8 cellular contexts compared by ENCODE assay signal in genomic region chr22:24951942-24952836, GRCh38. TPM values are rescaled to one million over a fixed set of nuclear protein-coding genes. Genes with fewer than 3 reads are reported as not detected.
DNase-seq lines count a peak whose midpoint lies in the region; ATAC-seq and TF ChIP-seq lines count a peak whose summit lies in the region.

KIAA1671 (plus strand) TSS chr22:24952716; CDS start chr22:25028000, 75,284 bp downstream.

- peaks cover 0 to 6% (median 0%) of the 10 kb centered on the region in 7 donors for H3K9me3 Mint-ChIP-seq in CD4-positive, CD25-positive, alpha-beta regulatory T cell

- no peak within 1 kb of the TSS for H3K27ac Mint-ChIP-seq in CD4-positive, CD25-positive, alpha-beta regulatory T cell

- DNase-seq in CD4-positive, CD25-positive, alpha-beta regulatory T cell = peak; percentile 65 to 84 (median 78)
- DNase-seq in NCI-H1105 (lab: John Stamatoyannopoulos, UW) (peak; percentile 79), anterior cingulate cortex (lab: John Stamatoyannopoulos, UW) (peak in 57 of 58 donors; percentile 17 to 88 (median 74)), left ventricle myocardium superior (peak; percentile 92), prostate gland (ENCODE audit: low spot score) (peak; percentile 84), upper lobe of right lung (peak; percentile 94)

- TF ChIP-seq POLR2A in prostate gland (IDR thresholded peaks at IDR 0.05) = peak; percentile 92

- H3K36me3 ChIP-seq in CD4-positive, CD25-positive, alpha-beta regulatory T cell (ENCODE audit: control insufficient read depth, insufficient read depth, low read length) = no peaks in the 10 kb centered on the region
- H3K36me3 ChIP-seq in prostate gland (no peaks in the 10 kb centered on the region), upper lobe of right lung (no peaks in the 10 kb centered on the region)

- H3K9me3 ChIP-seq in CD4-positive, CD25-positive, alpha-beta regulatory T cell (ENCODE audit: control insufficient read depth in 2 of 2, low read length in 2 of 2) = no peaks in the 10 kb centered on the region
- H3K9me3 ChIP-seq in prostate gland (no peaks in the 10 kb centered on the region), upper lobe of right lung (no peaks in the 10 kb centered on the region)

- no peak within 1 kb of the TSS for H3K4me3 ChIP-seq in CD4-positive, CD25-positive, alpha-beta regulatory T cell (ENCODE audit: low read depth, low read length)
- H3K4me3 ChIP-seq in prostate gland (peak within 1 kb of the TSS; percentile 69 to 73), upper lobe of right lung (peak within 1 kb of the TSS; percentile 73)

- no peak within 1 kb of the TSS for H3K27ac ChIP-seq in CD4-positive, CD25-positive, alpha-beta regulatory T cell (ENCODE audit: insufficient read depth, low read length, poor library complexity, severe bottlenecking)
- H3K27ac ChIP-seq in prostate gland (peak within 1 kb of the TSS; percentile 87), upper lobe of right lung (peak within 1 kb of the TSS; percentile 84)

- WGBS in prostate gland = 2% methylated on average over 59 of the region's 71 CpGs

- peaks cover 54% of the 10 kb centered on the region for H3K27me3 Mint-ChIP-seq in CD4-positive, CD25-positive, alpha-beta regulatory T cell

- H3K36me3 Mint-ChIP-seq in CD4-positive, CD25-positive, alpha-beta regulatory T cell = no peaks in the 10 kb centered on the region

- H3K27me3 ChIP-seq in CD4-positive, CD25-positive, alpha-beta regulatory T cell (ENCODE audit: control insufficient read depth, insufficient read depth, low read length) = peaks cover 19% of the 10 kb centered on the region
- H3K27me3 ChIP-seq in prostate gland (replicated peaks; ENCODE audit: insufficient read depth) (no peaks in the 10 kb centered on the region), upper lobe of right lung (no peaks in the 10 kb centered on the region)

- peaks cover 14% of the 10 kb centered on the region for H3K4me1 ChIP-seq in CD4-positive, CD25-positive, alpha-beta regulatory T cell (ENCODE audit: control insufficient read depth, insufficient read depth, low read length, poor library complexity, severe bottlenecking)
- H3K4me1 ChIP-seq in prostate gland (replicated peaks) (peaks cover 8% of the 10 kb centered on the region), upper lobe of right lung (peaks cover 7% of the 10 kb centered on the region)

- peak within 1 kb of the TSS; percentile 56 to 84 (median 73) for H3K4me3 Mint-ChIP-seq in CD4-positive, CD25-positive, alpha-beta regulatory T cell

- ATAC-seq in CD4-positive, CD25-positive, alpha-beta regulatory T cell (ENCODE audit: low read depth in 2 of 2) = peak; percentile 80 to 86
- ATAC-seq in GM21529 (IDR thresholded peaks at IDR 0.05; ENCODE audit: unreplicated experiment) = peak; percentile 72
- peak; percentile 98 for ATAC-seq in left ventricle myocardium superior
- ATAC-seq in upper lobe of right lung = peak; percentile 95

- TF ChIP-seq CTCF in prostate gland (IDR thresholded peaks at IDR 0.05) (peak; percentile 90 to 99 (median 96)), upper lobe of right lung (IDR thresholded peaks at IDR 0.05) (peak; percentile 97)

- intact Hi-C loops in T-helper 2 cell treated with Interferon-gamma antibody and Interleukin-4, amounts not matched to agents 100 ng/mL and 5 ng/mL, for 36 hours (cut with micrococcal nuclease) = loop anchor here (1.0 to 2.0 kb wide), 2 partner anchors 43 to 96 kb away; no protein-coding TSS in a partner anchor
- intact Hi-C loops in left ventricle myocardium superior (cut with micrococcal nuclease) = loop anchor here (2.0 kb wide), 1 partner anchor 97 kb away; no protein-coding TSS in a partner anchor
- intact Hi-C loops in prostate gland (cut with DNase I) = loop anchor here (2.0 kb wide), 1 partner anchor 93 kb away; no protein-coding TSS in a partner anchor
- intact Hi-C loops in upper lobe of right lung (cut with DNase I) = loop anchor here (5.0 kb wide), 1 partner anchor 95 kb away; no protein-coding TSS in a partner anchor

- peaks cover 0 to 21% (median 5%) of the 10 kb centered on the region in 4 donors for H3K4me1 Mint-ChIP-seq in CD4-positive, CD25-positive, alpha-beta regulatory T cell

RNA-seq across cellular contexts. Expression of gene KIAA1671, which starts in this region (rescaled TPM):
- total RNA-seq in CD4-positive, CD25-positive, alpha-beta regulatory T cell = 3.3 TPM
- under 1 TPM in 3 of 4 donors, not detected in 1; 0.21 to 0.80 (median 0.49) TPM for polyA plus RNA-seq in CD4-positive, CD25-positive, alpha-beta regulatory T cell
- 11.0 and 11.3 TPM in 2 replicates for total RNA-seq in T-helper 2 cell treated with Interferon-gamma antibody and Interleukin-4, amounts not matched to agents 100 ng/mL and 5 ng/mL, for 36 hours
- total RNA-seq in left ventricle myocardium superior (11.6 TPM), prostate gland (10 to 100 TPM; 44.8 to 53.1 TPM), upper lobe of right lung (46.7 TPM)
